ENCODE assay signal across 16 cellular contexts in genomic region chr2:193549661-193550060, GRCh38.
DNase-seq lines count a peak whose midpoint lies in the region; ATAC-seq, FAIRE-seq and TF ChIP-seq lines count a peak whose summit lies in the region.
"Had no signal": no experiment of that assay in that cellular context is flagged by ENCODE, and none has a peak within 500 bp of the region (broad histone marks: within the 10 kb centered on the region; RNA-seq: fewer than 3 reads in every experiment).

No MANE protein-coding gene starts in this region.

- CTCF ChIA-PET in HepG2 (lab: Yijun Ruan, JAX; ENCODE audit: low intra/inter-chr PET ratio, low total read pairs) (no interaction called here), RWPE1 (lab: Yijun Ruan, JAX) (no interaction called here)

- ATAC-seq in HepG2 (no peak), right lobe of liver (no peak), sciatic nerve (no peak)
- ATAC-seq: A549, PC-3 had no signal

- TF ChIP-seq EP300 in HepG2 (IDR thresholded peaks at IDR 0.05; ENCODE audit: low read depth in 2 of 2, low read length in 2 of 2): no peak
- TF ChIP-seq EP300 in HepG2 (CRISPR knock-in tag; IDR thresholded peaks at IDR 0.05; ENCODE audit: borderline replicate concordance): no peak

- H2AFZ ChIP-seq in HepG2 (ENCODE audit: low read length): no peak overlapping the region

- H3K79me2 ChIP-seq in HepG2 (ENCODE audit: insufficient read depth, low read length): no peaks in the 10 kb centered on the region

- DNase-seq in HepG2 (ENCODE audit: low spot score) (no peak), right lobe of liver (no peak), OCI-M1 (lab: John Stamatoyannopoulos, UW) (peak; percentile 51), choroid plexus epithelial cell (ENCODE audit: low read depth) (peak; percentile 26), RWPE1 (ENCODE audit: low spot score) (no peak), mesenteric fat pad (ENCODE audit: low spot score) (no peak), sciatic nerve (ENCODE audit: low spot score) (no peak)
- DNase-seq: CD4-positive, alpha-beta memory T cell; GF-D8; NCI-H1694 treated with DMSO at 0.1 percent for 48 hours; PC-3 had no signal

- intact Hi-C loops in HepG2 (cut with micrococcal nuclease; ENCODE audit: unreplicated experiment) (no loop called here), right lobe of liver (cut with DNase I) (no loop called here), sciatic nerve (cut with DNase I) (no loop called here)

- no peaks in the 10 kb centered on the region for H3K27me3 ChIP-seq in HepG2 (ENCODE audit: control insufficient read depth in 1 of 2, insufficient read depth in 2 of 2, low read length in 2 of 2)
- H3K27me3 ChIP-seq in right lobe of liver: no peaks in the 10 kb centered on the region
- H3K27me3 ChIP-seq: BLaER1 had no signal

- no peak for TF ChIP-seq RAD21 in HepG2 (CRISPR knock-in tag; IDR thresholded peaks at IDR 0.05)

- POLR2A ChIA-PET in HepG2 (lab: Yijun Ruan, JAX): no interaction called here
- POLR2A ChIA-PET in RWPE1 (lab: Yijun Ruan, JAX; ENCODE audit: low non-redundant PET): no interaction called here

- in situ Hi-C loops in HepG2 (cut with HindIII; ENCODE audit: extremely low pct_ligation_motif_present, low pct_unique_long_range_greater_than_20kb): no loop called here

- no TSS peak for BruUV-seq in HepG2 (replicated peaks; lab: Mats Ljungman, UMichigan)

- no peaks in the 10 kb centered on the region for H4K20me1 ChIP-seq in HepG2 (ENCODE audit: insufficient read depth, low read length)
- H4K20me1 ChIP-seq: BLaER1 had no signal

- no peak overlapping the region for H3K4me3 ChIP-seq in HepG2 (replicated peaks in 1 of 3; ENCODE audit: insufficient read depth in 1 of 3, low read depth in 2 of 3, low read length in 3 of 3)
- no peak overlapping the region for H3K4me3 ChIP-seq in right lobe of liver
- no peak overlapping the region for H3K4me3 ChIP-seq in choroid plexus epithelial cell (ENCODE audit: low read depth, low read length)
- H3K4me3 ChIP-seq: A549, BLaER1 had no signal

- H3K27ac ChIP-seq in HepG2 (ENCODE audit: extremely low read length, insufficient read depth, low read length) (no peak overlapping the region), right lobe of liver (no peak overlapping the region), RWPE1 (no peak overlapping the region)
- H3K27ac ChIP-seq: A549, BLaER1, KMS-11 had no signal

- TF ChIP-seq CTCF in HepG2 (CRISPR knock-in tag; IDR thresholded peaks at IDR 0.05): no peak
- TF ChIP-seq CTCF in right lobe of liver (IDR thresholded peaks at IDR 0.05): no peak
- no peak for TF ChIP-seq CTCF in choroid plexus epithelial cell (conservative IDR thresholded peaks at IDR 0.05; ENCODE audit: low read depth, low read length)
- no peak for TF ChIP-seq CTCF in RWPE1 (conservative IDR thresholded peaks at IDR 0.05; ENCODE audit: low read depth)

- FAIRE-seq in HepG2 (lab: Jason Lieb, UNC): no peak
- FAIRE-seq: A549, GM12891, GM18507 had no signal

- TF ChIP-seq POLR2A in HepG2 (IDR thresholded peaks at IDR 0.05; ENCODE audit: insufficient read depth in 1 of 2, low read depth in 2 of 2, low read length in 2 of 2) (no peak), right lobe of liver (IDR thresholded peaks at IDR 0.05) (no peak)

- no peak overlapping the region for H3K4me2 ChIP-seq in HepG2 (ENCODE audit: low read depth, low read length)
- H3K4me2 ChIP-seq: A549, BLaER1, KMS-11 had no signal

- H3K4me1 ChIP-seq in HepG2 (ENCODE audit: insufficient read depth, low read length) (no peaks in the 10 kb centered on the region), right lobe of liver (no peaks in the 10 kb centered on the region)
- H3K4me1 ChIP-seq: A549, BLaER1 had no signal

- no peak overlapping the region for H3K9ac ChIP-seq in HepG2 (ENCODE audit: insufficient read depth, low read depth, low read length)
- H3K9ac ChIP-seq: BLaER1, KMS-11 had no signal

- no peaks in the 10 kb centered on the region for H3K36me3 ChIP-seq in HepG2 (replicated peaks in 1 of 2; ENCODE audit: control insufficient read depth in 1 of 2, insufficient read depth in 2 of 2, low read length in 2 of 2)
- H3K36me3 ChIP-seq in right lobe of liver: no peaks in the 10 kb centered on the region
- H3K36me3 ChIP-seq: BLaER1 had no signal

- H3K9me3 ChIP-seq in HepG2 (ENCODE audit: low read length) (no peaks in the 10 kb centered on the region), right lobe of liver (no peaks in the 10 kb centered on the region)
- H3K9me3 ChIP-seq: A549 had no signal

TF ChIP-seq in HepG2, 621 proteins besides CTCF, POLR2A, EP300 and RAD21:
- TF ChIP-seq DMAP1 (CRISPR knock-in tag; IDR thresholded peaks at IDR 0.05) (no peak), PHF21A (CRISPR knock-in tag; IDR thresholded peaks at IDR 0.05) (no peak), HOXA9 (CRISPR knock-in tag; IDR thresholded peaks at IDR 0.05; ENCODE audit: borderline replicate concordance) (no peak), CEBPB (IDR thresholded peaks at IDR 0.05; ENCODE audit: borderline replicate concordance, low read depth, low read length) (peak; percentile 63; the same call in 1 of the 2 replicates), ZNF136 (CRISPR knock-in tag; IDR thresholded peaks at IDR 0.05; ENCODE audit: low read depth) (no peak), REPIN1 (CRISPR knock-in tag; IDR thresholded peaks at IDR 0.05; ENCODE audit: borderline replicate concordance, low read depth) (no peak), AKAP8 (CRISPR knock-in tag; IDR thresholded peaks at IDR 0.05) (no peak)

Comparison
In these comparisons a context has a peak if more than half of its experiments do, and no peak if none do; other contexts are left out.
1. DNase-seq: peak in OCI-M1 (single experiment) and choroid plexus epithelial cell (single experiment); none in HepG2 (single experiment), right lobe of liver (0 of 3), RWPE1 (single experiment), mesenteric fat pad (single experiment) and sciatic nerve (single experiment).